In the genomic region with DNA sequence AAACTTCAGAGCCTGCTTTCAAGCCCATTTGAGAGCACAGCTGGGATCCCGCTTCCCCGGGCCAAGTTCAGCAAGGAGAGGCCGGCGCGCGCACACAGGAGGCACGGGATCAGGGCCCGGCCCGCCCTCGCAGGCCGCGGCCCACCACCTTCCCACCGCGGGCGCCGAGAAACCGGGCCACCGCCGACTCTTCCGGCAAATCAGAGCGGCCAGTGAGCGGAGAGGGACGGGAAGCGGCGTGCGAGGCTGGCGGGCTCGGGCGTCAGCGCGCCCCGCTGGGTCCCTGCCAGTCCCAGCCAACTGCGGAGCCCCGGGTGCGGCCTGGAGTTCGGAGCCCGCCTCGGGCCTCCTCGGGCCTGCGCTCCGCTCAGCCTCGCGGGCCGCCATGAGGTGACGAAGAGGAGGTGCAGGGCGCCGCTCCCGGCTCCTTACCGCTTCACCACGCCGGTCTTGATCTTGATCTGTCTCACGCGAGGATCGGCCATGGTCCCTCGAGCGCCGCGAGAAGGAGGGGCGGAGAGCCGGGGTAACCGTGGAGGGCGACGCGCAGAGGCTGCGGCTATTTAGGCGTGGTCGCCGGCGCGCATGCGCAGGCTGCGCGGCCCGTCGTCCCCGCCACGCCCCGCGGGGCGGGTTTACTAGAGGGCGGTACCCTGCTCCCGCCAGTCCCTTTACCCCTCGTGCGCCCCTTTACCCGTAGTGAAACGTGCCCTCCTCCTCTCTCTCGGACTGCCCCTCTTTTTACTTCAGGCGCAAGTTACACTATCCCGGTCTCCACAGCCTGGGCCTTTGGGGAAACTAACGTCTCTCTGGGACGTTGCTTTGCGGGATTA, we compare ENCODE assay signal across 9 cellular contexts. TPM values are rescaled to one million over a fixed set of nuclear protein-coding genes. Genes with fewer than 3 reads are reported as not detected.
A peak's percentile ranks its signal among the peaks of the same experiment; 100 is the strongest.
DNase-seq lines count a peak whose midpoint lies in the region; ATAC-seq, FAIRE-seq and TF ChIP-seq lines count a peak whose summit lies in the region.
"Had no signal": no experiment of that assay in that cellular context is flagged by ENCODE, and none has a peak within 500 bp of the region (broad histone marks: within the 10 kb centered on the region; RNA-seq: fewer than 3 reads in every experiment).

A gene with protein sequence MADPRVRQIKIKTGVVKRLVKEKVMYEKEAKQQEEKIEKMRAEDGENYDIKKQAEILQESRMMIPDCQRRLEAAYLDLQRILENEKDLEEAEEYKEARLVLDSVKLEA (minus strand): TSS at position 567 of the 833 bp plus-strand sequence. CDS start 82 bp downstream, at position 485.

- WGBS in small intestine, 3 donors, result 0% methylated on average over 69 to 92 of the region's 92 CpGs

- TF ChIP-seq CTCF in VCaP (conservative IDR thresholded peaks at IDR 0.05), result 0 out of 2 replicates have a peak, but pooled peaks have one; percentile 15

- peak within 1 kb of the TSS; percentile 87 for H3K9ac ChIP-seq in iPS-20b (ENCODE audit: low read depth, low read length)

- in situ Hi-C loops in T47D (cut with HindIII; ENCODE audit: low pct_unique_long_range_greater_than_20kb, low sequenced_read_pairs), result no loop called here

- H3K9me3 ChIP-seq in iPS-20b (ENCODE audit: insufficient read depth, low read depth, low read length) (no peaks in the 10 kb centered on the region), small intestine (ENCODE audit: control insufficient read depth, low read depth) (no peaks in the 10 kb centered on the region)

- H3K4me3 ChIP-seq in iPS-20b (ENCODE audit: low read length) (peak within 1 kb of the TSS; percentile 93), small intestine (ENCODE audit: low read depth in 1 of 2, low read length in 2 of 2) (peak within 1 kb of the TSS; percentile 72 to 88)

- FAIRE-seq in small intestine (lab: Jason Lieb, UNC), result no peak
- FAIRE-seq: TTC549 had no signal

- ATAC-seq in GM18873 (IDR thresholded peaks at IDR 0.05; ENCODE audit: low FRiP score, unreplicated experiment) (peak; percentile 82), HG03135 (IDR thresholded peaks at IDR 0.05; ENCODE audit: unreplicated experiment) (peak; percentile 93)

- H3K4me1 ChIP-seq in iPS-20b (ENCODE audit: insufficient read depth, low read length), result peaks cover 32% of the 10 kb centered on the region
- peaks cover 0 to 9% of the 10 kb centered on the region in 2 donors for H3K4me1 ChIP-seq in small intestine (ENCODE audit: control insufficient read depth in 2 of 2, insufficient read depth in 1 of 2, low read depth in 1 of 2, low read length in 1 of 2)

- H3K27ac ChIP-seq in VCaP (peak within 1 kb of the TSS; percentile 87), iPS-20b (ENCODE audit: low read length) (no peak within 1 kb of the TSS), small intestine (ENCODE audit: low read depth in 1 of 2, low read length in 1 of 2) (peak within 1 kb of the TSS; percentile 98 to 100)

- H3K36me3 ChIP-seq in iPS-20b (ENCODE audit: insufficient read depth, low read depth, low read length) (peaks cover 14% of the 10 kb centered on the region; the same call in 1 of the 2 replicates), small intestine (ENCODE audit: control insufficient read depth in 2 of 2, insufficient read depth in 2 of 2, low read length in 2 of 2) (no peaks in the 10 kb centered on the region)

- peaks cover 5% of the 10 kb centered on the region; the same call in 1 of the 2 replicates for H3K27me3 ChIP-seq in iPS-20b (ENCODE audit: insufficient read depth, low read length)
- H3K27me3 ChIP-seq in small intestine (ENCODE audit: control insufficient read depth in 2 of 2, insufficient read depth in 2 of 2, low read length in 2 of 2), result no peaks in the 10 kb centered on the region

- DNase-seq in AG08396 (ENCODE audit: low spot score) (peak; percentile 94), NCI-H2196 (lab: John Stamatoyannopoulos, UW; ENCODE audit: unreplicated experiment) (peak; percentile 91), T47D (ENCODE audit: low read depth in 1 of 2, low spot score in 1 of 2) (peak; percentile 55 to 94), small intestine (peak; percentile 87)

RNA-seq across cellular contexts. Expression of the gene that starts here (rescaled TPM):
- polyA plus RNA-seq in small intestine, result 100 to 1,000 TPM; 198 to 223 (median 218) TPM
